ENCODE assay signal across 1 cellular context in the genomic region with DNA sequence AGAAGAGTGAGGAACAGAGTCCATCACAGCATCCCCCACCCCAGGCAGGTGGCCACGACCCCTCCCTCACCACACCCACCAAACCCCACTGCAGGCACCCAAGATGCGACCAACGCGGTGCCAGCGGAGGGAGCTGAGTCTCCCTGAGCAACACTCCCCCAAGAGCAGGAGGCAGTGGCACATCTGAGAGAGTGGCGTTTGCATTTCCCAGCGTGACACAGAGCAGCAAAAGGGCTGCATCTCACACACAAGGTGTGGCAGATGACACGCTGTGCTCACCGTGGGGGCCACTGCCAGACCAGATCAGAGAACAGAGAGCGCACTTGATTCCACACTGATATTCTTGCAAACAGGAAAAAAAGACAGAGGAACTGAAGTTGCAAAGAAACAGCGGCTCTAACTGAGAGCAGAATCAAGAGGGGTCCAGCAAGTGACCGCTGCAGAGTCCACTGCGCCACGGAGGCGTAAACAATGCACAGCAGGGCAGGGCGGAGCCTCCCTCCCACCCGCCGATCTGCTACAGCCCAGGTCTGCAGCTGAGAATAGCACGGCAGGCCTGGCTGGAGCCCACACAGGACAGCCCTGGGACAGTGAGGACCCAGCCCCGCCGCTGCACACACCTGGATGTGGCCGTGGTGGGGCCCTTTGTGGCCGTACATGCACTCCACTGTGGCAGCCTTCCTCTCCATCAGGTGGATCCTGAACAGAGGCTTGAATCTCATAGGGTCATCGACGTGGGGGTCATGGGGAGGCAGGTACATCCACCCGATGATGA.
TF ChIP-seq lines count a peak whose summit lies in the region.

No MANE protein-coding gene starts in this region.

TF ChIP-seq in GM23338, 12 proteins besides CTCF, POLR2A, EP300 and RAD21:
- TF ChIP-seq EZH2phosphoT487 (IDR thresholded peaks at IDR 0.05; ENCODE audit: unreplicated experiment) (no peak), STAT1 (IDR thresholded peaks at IDR 0.05; ENCODE audit: unreplicated experiment) (no peak), ZNF114 (CRISPR knock-in tag; IDR thresholded peaks at IDR 0.05) (no peak), JUNB (IDR thresholded peaks at IDR 0.05; ENCODE audit: unreplicated experiment) (no peak), ZNF331 (CRISPR knock-in tag; IDR thresholded peaks at IDR 0.05; ENCODE audit: low read depth) (no peak), CREB1 (CRISPR knock-in tag; IDR thresholded peaks at IDR 0.05; ENCODE audit: low read depth) (no peak), EZH2 (IDR thresholded peaks at IDR 0.05; ENCODE audit: low read depth, unreplicated experiment) (no peak), POLR2AphosphoS5 (IDR thresholded peaks at IDR 0.05; ENCODE audit: low read depth) (no peak), NANOG (IDR thresholded peaks at IDR 0.05; ENCODE audit: borderline replicate concordance) (no peak)
- TF ChIP-seq, protein P1, sequence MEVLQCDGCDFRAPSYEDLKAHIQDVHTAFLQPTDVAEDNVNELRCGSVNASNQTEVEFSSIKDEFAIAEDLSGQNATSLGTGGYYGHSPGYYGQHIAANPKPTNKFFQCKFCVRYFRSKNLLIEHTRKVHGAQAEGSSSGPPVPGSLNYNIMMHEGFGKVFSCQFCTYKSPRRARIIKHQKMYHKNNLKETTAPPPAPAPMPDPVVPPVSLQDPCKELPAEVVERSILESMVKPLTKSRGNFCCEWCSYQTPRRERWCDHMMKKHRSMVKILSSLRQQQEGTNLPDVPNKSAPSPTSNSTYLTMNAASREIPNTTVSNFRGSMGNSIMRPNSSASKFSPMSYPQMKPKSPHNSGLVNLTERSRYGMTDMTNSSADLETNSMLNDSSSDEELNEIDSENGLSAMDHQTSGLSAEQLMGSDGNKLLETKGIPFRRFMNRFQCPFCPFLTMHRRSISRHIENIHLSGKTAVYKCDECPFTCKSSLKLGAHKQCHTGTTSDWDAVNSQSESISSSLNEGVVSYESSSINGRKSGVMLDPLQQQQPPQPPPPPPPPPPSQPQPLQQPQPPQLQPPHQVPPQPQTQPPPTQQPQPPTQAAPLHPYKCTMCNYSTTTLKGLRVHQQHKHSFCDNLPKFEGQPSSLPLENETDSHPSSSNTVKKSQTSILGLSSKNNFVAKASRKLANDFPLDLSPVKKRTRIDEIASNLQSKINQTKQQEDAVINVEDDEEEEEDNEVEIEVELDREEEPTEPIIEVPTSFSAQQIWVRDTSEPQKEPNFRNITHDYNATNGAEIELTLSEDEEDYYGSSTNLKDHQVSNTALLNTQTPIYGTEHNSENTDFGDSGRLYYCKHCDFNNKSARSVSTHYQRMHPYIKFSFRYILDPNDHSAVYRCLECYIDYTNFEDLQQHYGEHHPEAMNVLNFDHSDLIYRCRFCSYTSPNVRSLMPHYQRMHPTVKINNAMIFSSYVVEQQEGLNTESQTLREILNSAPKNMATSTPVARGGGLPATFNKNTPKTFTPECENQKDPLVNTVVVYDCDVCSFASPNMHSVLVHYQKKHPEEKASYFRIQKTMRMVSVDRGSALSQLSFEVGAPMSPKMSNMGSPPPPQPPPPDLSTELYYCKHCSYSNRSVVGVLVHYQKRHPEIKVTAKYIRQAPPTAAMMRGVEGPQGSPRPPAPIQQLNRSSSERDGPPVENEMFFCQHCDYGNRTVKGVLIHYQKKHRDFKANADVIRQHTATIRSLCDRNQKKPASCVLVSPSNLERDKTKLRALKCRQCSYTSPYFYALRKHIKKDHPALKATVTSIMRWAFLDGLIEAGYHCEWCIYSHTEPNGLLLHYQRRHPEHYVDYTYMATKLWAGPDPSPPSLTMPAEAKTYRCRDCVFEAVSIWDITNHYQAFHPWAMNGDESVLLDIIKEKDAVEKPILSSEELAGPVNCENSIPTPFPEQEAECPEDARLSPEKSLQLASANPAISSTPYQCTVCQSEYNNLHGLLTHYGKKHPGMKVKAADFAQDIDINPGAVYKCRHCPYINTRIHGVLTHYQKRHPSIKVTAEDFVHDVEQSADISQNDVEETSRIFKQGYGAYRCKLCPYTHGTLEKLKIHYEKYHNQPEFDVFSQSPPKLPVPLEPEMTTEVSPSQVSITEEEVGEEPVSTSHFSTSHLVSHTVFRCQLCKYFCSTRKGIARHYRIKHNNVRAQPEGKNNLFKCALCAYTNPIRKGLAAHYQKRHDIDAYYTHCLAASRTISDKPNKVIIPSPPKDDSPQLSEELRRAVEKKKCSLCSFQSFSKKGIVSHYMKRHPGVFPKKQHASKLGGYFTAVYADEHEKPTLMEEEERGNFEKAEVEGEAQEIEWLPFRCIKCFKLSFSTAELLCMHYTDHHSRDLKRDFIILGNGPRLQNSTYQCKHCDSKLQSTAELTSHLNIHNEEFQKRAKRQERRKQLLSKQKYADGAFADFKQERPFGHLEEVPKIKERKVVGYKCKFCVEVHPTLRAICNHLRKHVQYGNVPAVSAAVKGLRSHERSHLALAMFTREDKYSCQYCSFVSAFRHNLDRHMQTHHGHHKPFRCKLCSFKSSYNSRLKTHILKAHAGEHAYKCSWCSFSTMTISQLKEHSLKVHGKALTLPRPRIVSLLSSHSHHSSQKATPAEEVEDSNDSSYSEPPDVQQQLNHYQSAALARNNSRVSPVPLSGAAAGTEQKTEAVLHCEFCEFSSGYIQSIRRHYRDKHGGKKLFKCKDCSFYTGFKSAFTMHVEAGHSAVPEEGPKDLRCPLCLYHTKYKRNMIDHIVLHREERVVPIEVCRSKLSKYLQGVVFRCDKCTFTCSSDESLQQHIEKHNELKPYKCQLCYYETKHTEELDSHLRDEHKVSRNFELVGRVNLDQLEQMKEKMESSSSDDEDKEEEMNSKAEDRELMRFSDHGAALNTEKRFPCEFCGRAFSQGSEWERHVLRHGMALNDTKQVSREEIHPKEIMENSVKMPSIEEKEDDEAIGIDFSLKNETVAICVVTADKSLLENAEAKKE (CRISPR knock-in tag; IDR thresholded peaks at IDR 0.05): no peak
- TF ChIP-seq, protein P2, sequence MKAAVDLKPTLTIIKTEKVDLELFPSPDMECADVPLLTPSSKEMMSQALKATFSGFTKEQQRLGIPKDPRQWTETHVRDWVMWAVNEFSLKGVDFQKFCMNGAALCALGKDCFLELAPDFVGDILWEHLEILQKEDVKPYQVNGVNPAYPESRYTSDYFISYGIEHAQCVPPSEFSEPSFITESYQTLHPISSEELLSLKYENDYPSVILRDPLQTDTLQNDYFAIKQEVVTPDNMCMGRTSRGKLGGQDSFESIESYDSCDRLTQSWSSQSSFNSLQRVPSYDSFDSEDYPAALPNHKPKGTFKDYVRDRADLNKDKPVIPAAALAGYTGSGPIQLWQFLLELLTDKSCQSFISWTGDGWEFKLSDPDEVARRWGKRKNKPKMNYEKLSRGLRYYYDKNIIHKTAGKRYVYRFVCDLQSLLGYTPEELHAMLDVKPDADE (IDR thresholded peaks at IDR 0.05): no peak
- TF ChIP-seq, protein P3, sequence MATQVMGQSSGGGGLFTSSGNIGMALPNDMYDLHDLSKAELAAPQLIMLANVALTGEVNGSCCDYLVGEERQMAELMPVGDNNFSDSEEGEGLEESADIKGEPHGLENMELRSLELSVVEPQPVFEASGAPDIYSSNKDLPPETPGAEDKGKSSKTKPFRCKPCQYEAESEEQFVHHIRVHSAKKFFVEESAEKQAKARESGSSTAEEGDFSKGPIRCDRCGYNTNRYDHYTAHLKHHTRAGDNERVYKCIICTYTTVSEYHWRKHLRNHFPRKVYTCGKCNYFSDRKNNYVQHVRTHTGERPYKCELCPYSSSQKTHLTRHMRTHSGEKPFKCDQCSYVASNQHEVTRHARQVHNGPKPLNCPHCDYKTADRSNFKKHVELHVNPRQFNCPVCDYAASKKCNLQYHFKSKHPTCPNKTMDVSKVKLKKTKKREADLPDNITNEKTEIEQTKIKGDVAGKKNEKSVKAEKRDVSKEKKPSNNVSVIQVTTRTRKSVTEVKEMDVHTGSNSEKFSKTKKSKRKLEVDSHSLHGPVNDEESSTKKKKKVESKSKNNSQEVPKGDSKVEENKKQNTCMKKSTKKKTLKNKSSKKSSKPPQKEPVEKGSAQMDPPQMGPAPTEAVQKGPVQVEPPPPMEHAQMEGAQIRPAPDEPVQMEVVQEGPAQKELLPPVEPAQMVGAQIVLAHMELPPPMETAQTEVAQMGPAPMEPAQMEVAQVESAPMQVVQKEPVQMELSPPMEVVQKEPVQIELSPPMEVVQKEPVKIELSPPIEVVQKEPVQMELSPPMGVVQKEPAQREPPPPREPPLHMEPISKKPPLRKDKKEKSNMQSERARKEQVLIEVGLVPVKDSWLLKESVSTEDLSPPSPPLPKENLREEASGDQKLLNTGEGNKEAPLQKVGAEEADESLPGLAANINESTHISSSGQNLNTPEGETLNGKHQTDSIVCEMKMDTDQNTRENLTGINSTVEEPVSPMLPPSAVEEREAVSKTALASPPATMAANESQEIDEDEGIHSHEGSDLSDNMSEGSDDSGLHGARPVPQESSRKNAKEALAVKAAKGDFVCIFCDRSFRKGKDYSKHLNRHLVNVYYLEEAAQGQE (IDR thresholded peaks at IDR 0.05; ENCODE audit: unreplicated experiment): no peak
